ENCODE assay signal across 16 cellular contexts in genomic region chr20:32573167-32573851, GRCh38.
"Had no signal": no experiment of that assay in that cellular context is flagged by ENCODE, and none has a peak within 500 bp of the region (broad histone marks: within the 10 kb centered on the region; RNA-seq: fewer than 3 reads in every experiment).

No MANE protein-coding gene starts in this region.

- H3K36me3 Mint-ChIP-seq: activated naive CD8-positive, alpha-beta T cell treated with anti-CD3 and anti-CD28 coated beads, Interleukin-2, amount 10 ng/mL, durations not matched to agents 7 days and 5 days; neural progenitor cell had no signal

- H3K9me3 Mint-ChIP-seq: activated naive CD8-positive, alpha-beta T cell treated with anti-CD3 and anti-CD28 coated beads, Interleukin-2, amount 10 ng/mL, durations not matched to agents 7 days and 5 days; activated T-cell treated with anti-CD3 and anti-CD28 coated beads, Interleukin-2, amount 50 U/mL, for 4 hours; dendritic cell treated with granulocyte-macrophage colony-stimulating factor and Interleukin-4, amounts not matched to agents 40 ng/mL and 50 ng/mL, for 4 days; neural progenitor cell had no signal

- H2AFZ ChIP-seq: neural progenitor cell had no signal

- H3K27ac Mint-ChIP-seq: activated naive CD8-positive, alpha-beta T cell treated with anti-CD3 and anti-CD28 coated beads, Interleukin-2, amount 10 ng/mL, durations not matched to agents 7 days and 5 days; dendritic cell treated with granulocyte-macrophage colony-stimulating factor and Interleukin-4, amounts not matched to agents 40 ng/mL and 50 ng/mL, for 4 days; neural progenitor cell had no signal

- H3K9me3 ChIP-seq: pancreas, sigmoid colon, spleen had no signal

- H3K4me3 ChIP-seq: neural progenitor cell, pancreas, sigmoid colon, spleen had no signal

- H3K9ac ChIP-seq: neural progenitor cell had no signal

- H3K4me2 ChIP-seq: neural progenitor cell had no signal

- H3K4me3 Mint-ChIP-seq: activated naive CD8-positive, alpha-beta T cell treated with anti-CD3 and anti-CD28 coated beads, Interleukin-2, amount 10 ng/mL, durations not matched to agents 7 days and 5 days; activated T-cell treated with anti-CD3 and anti-CD28 coated beads, Interleukin-2, amount 50 U/mL, for 4 hours; dendritic cell treated with granulocyte-macrophage colony-stimulating factor and Interleukin-4, amounts not matched to agents 40 ng/mL and 50 ng/mL, for 4 days; neural progenitor cell had no signal

- H3K4me1 ChIP-seq: pancreas had no signal

- H3K27me3 Mint-ChIP-seq: activated naive CD8-positive, alpha-beta T cell treated with anti-CD3 and anti-CD28 coated beads, Interleukin-2, amount 10 ng/mL, durations not matched to agents 7 days and 5 days had no signal

- H3K27ac ChIP-seq: epithelial cell of prostate, neural progenitor cell, pancreas had no signal

- ATAC-seq: activated T-cell treated with anti-CD3 and anti-CD28 coated beads, Interleukin-2, amount 50 U/mL, for 4 hours; pancreas had no signal

- DNase-seq: activated CD4-positive, alpha-beta T cell treated with anti-CD3 and anti-CD28 coated beads, Interleukin-2, amount 50 U/mL, for 48 hours; activated CD4-positive, CD25-positive, alpha-beta regulatory T cell treated with anti-CD3 and anti-CD28 coated beads, Interleukin-2, amount 50 U/mL, for 72 hours; activated gamma-delta T cell treated with Interleukin-2 at 50 U/mL for 16 hours; activated naive CD8-positive, alpha-beta T cell treated with anti-CD3 and anti-CD28 coated beads, Interleukin-2, amount 10 ng/mL, durations not matched to agents 7 days and 5 days; activated T-cell treated with anti-CD3 and anti-CD28 coated beads, Interleukin-2, amount 50 U/mL, for 4 hours; aorta; cerebellar nuclear complex; effector memory CD4-positive, alpha-beta T cell; foreskin melanocyte; sigmoid colon; spleen; stimulated activated CD4-positive, alpha-beta T cell treated with anti-CD3 and anti-CD28 coated beads, Interleukin-1b, Interleukin-23, amount 100 ng/mL, for 48 hours had no signal

- H3K27me3 ChIP-seq: neural progenitor cell, pancreas, sigmoid colon, spleen had no signal

- H3K36me3 ChIP-seq: neural progenitor cell, pancreas, sigmoid colon, spleen had no signal
